In genomic region chr5:83474986-83475385, GRCh38 we compare ENCODE assay signal across 8 cellular contexts. TPM values are rescaled to one million over a fixed set of nuclear protein-coding genes. Genes with fewer than 3 reads are reported as not detected.
DNase-seq lines count a peak whose midpoint lies in the region; ATAC-seq and TF ChIP-seq lines count a peak whose summit lies in the region.

No MANE protein-coding gene starts in this region.

- TF ChIP-seq CTCF in astrocyte of the cerebellum (IDR thresholded peaks at IDR 0.05; ENCODE audit: low read depth, low read length, missing control alignments), result no peak
- no peak for TF ChIP-seq CTCF in right lobe of liver (IDR thresholded peaks at IDR 0.05)
- TF ChIP-seq CTCF in transverse colon (IDR thresholded peaks at IDR 0.05), result no peak

- in situ Hi-C loops in astrocyte of the cerebellum (cut with HindIII; ENCODE audit: low sequenced_read_pairs), result loop anchor here (5.0 kb wide), 1 partner anchor 87 kb away; no protein-coding TSS in a partner anchor
- in situ Hi-C loops in transverse colon (cut with MboI; ENCODE audit: low pct_ligation_motif_present in 1 of 4, low pct_unique_long_range_greater_than_20kb in 1 of 4, low sequenced_read_pairs in 3 of 4), result no loop called here

- peaks cover 37% of the 10 kb centered on the region for H3K4me1 Mint-ChIP-seq in activated T-cell treated with anti-CD3 and anti-CD28 coated beads, Interleukin-2, amount 50 U/mL, for 24 hours (ENCODE audit: low read depth)

- DNase-seq in activated T-cell treated with anti-CD3 and anti-CD28 coated beads, Interleukin-2, amount 50 U/mL, for 24 hours, result no peak
- DNase-seq in activated T-cell treated with anti-CD3 and anti-CD28 coated beads, Interleukin-2, amount 50 U/mL, for 48 hours, result no peak
- DNase-seq in astrocyte of the cerebellum (ENCODE audit: low read depth) (no peak), right lobe of liver (no peak), transverse colon (no peak), NCI-H1436 treated with DMSO at 0.1 percent for 48 hours (lab: John Stamatoyannopoulos, UW) (no peak), anterior cingulate cortex (lab: John Stamatoyannopoulos, UW) (no peak)
- DNase-seq in effector memory CD4-positive, alpha-beta T cell, result no peak

- H3K9me3 Mint-ChIP-seq in activated T-cell treated with anti-CD3 and anti-CD28 coated beads, Interleukin-2, amount 50 U/mL, for 24 hours, result no peaks in the 10 kb centered on the region

- no peak for ATAC-seq in right lobe of liver

- H3K36me3 ChIP-seq in right lobe of liver (no peaks in the 10 kb centered on the region), transverse colon (no peaks in the 10 kb centered on the region)
- H3K36me3 ChIP-seq in effector memory CD4-positive, alpha-beta T cell (ENCODE audit: control insufficient read depth, insufficient read depth, low read length), result no peaks in the 10 kb centered on the region

- H3K36me3 Mint-ChIP-seq in activated T-cell treated with anti-CD3 and anti-CD28 coated beads, Interleukin-2, amount 50 U/mL, for 24 hours (ENCODE audit: low read depth), result no peaks in the 10 kb centered on the region

- intact Hi-C loops in right lobe of liver (cut with DNase I) (no loop called here), transverse colon (cut with DNase I; ENCODE audit: low total_unique reads) (no loop called here)

- no peak overlapping the region for H3K27ac Mint-ChIP-seq in activated T-cell treated with anti-CD3 and anti-CD28 coated beads, Interleukin-2, amount 50 U/mL, for 24 hours

- H3K27ac ChIP-seq in right lobe of liver (peak overlapping the region in 1 of 3 donors; percentile 20), transverse colon (peak overlapping the region; percentile 64 to 79 (median 72))
- H3K27ac ChIP-seq in effector memory CD4-positive, alpha-beta T cell (ENCODE audit: insufficient read depth, low read length, poor library complexity, severe bottlenecking), result no peak overlapping the region

- no peak for TF ChIP-seq POLR2A in right lobe of liver (IDR thresholded peaks at IDR 0.05)
- TF ChIP-seq POLR2A in transverse colon (IDR thresholded peaks at IDR 0.05), result no peak

- 11% methylated on average over 8 of the region's 8 CpGs for WGBS in right lobe of liver (ENCODE audit: insufficient coverage, low coverage, low lambda C conversion rate, missing lambda C conversion rate)
- 27 to 30% methylated on average over 8 of the region's 8 CpGs for WGBS in transverse colon (ENCODE audit: low coverage in 1 of 2), 2 donors

- H3K27me3 ChIP-seq in right lobe of liver (peaks cover 0 to 24% of the 10 kb centered on the region in 2 donors), transverse colon (peaks cover 85% of the 10 kb centered on the region)
- peaks cover 49% of the 10 kb centered on the region for H3K27me3 ChIP-seq in effector memory CD4-positive, alpha-beta T cell (replicated peaks; ENCODE audit: control insufficient read depth, insufficient read depth, low read length, poor library complexity, severe bottlenecking)

- H3K4me1 ChIP-seq in right lobe of liver, result peaks cover 0 to 19% (median 0%) of the 10 kb centered on the region in 4 donors
- H3K4me1 ChIP-seq in transverse colon, result peaks cover 4 to 42% (median 25%) of the 10 kb centered on the region in 4 donors
- H3K4me1 ChIP-seq in effector memory CD4-positive, alpha-beta T cell (ENCODE audit: control insufficient read depth, insufficient read depth, low read length, poor library complexity, severe bottlenecking), result peaks cover 34% of the 10 kb centered on the region

- H3K9me3 ChIP-seq in right lobe of liver, result no peaks in the 10 kb centered on the region
- no peaks in the 10 kb centered on the region for H3K9me3 ChIP-seq in transverse colon
- no peaks in the 10 kb centered on the region for H3K9me3 ChIP-seq in effector memory CD4-positive, alpha-beta T cell (ENCODE audit: control insufficient read depth, low read length)

- peaks cover 90% of the 10 kb centered on the region for H3K27me3 Mint-ChIP-seq in activated T-cell treated with anti-CD3 and anti-CD28 coated beads, Interleukin-2, amount 50 U/mL, for 24 hours

- H3K4me3 ChIP-seq in astrocyte of the cerebellum (ENCODE audit: low read depth, low read length) (peak overlapping the region; percentile 80), right lobe of liver (peak overlapping the region in 2 of 3 donors; percentile 34 to 37), transverse colon (peak overlapping the region in 3 of 4 donors; percentile 26 to 53 (median 29))
- no peak overlapping the region for H3K4me3 ChIP-seq in effector memory CD4-positive, alpha-beta T cell (ENCODE audit: insufficient read depth, low read depth, low read length, poor library complexity, severe bottlenecking)

- peak overlapping the region; percentile 42 for H3K4me3 Mint-ChIP-seq in activated T-cell treated with anti-CD3 and anti-CD28 coated beads, Interleukin-2, amount 50 U/mL, for 24 hours

- TF ChIP-seq EP300 in transverse colon (IDR thresholded peaks at IDR 0.05; ENCODE audit: low read depth), result no peak

RNA-seq across cellular contexts. Expression of gene VCAN, which starts 3.4 kb away (rescaled TPM):
- total RNA-seq in right lobe of liver, result 10 to 100 TPM in 2 of 6 experiments, 1 to 10 TPM in 4; 3.8 to 13.8 (median 6.0) TPM
- 10 to 100 TPM in 2 of 4 donors, 1 to 10 TPM in 2; 9.4 to 49.2 (median 10.9) TPM for total RNA-seq in transverse colon
